ENCODE assay signal across 8 cellular contexts in genomic region chrX:155768036-155768769, GRCh38.
A peak's percentile ranks its signal among the peaks of the same experiment; 100 is the strongest.
DNase-seq lines count a peak whose midpoint lies in the region; ATAC-seq and TF ChIP-seq lines count a peak whose summit lies in the region.

No MANE protein-coding gene starts in this region.

- TF ChIP-seq POLR2A in Peyer's patch (IDR thresholded peaks at IDR 0.05): no peak

- no peaks in the 10 kb centered on the region for H3K36me3 ChIP-seq in Peyer's patch

- H3K9me3 ChIP-seq in Peyer's patch: no peaks in the 10 kb centered on the region

- peaks cover 4% of the 10 kb centered on the region for H3K9me3 Mint-ChIP-seq in dendritic cell treated with granulocyte-macrophage colony-stimulating factor and Interleukin-4, amounts not matched to agents 40 ng/mL and 50 ng/mL, for 4 days
- peaks cover 0 to 5% (median 0%) of the 10 kb centered on the region in 7 donors for H3K9me3 Mint-ChIP-seq in naive B cell

- H3K4me1 ChIP-seq in Peyer's patch: no peaks in the 10 kb centered on the region

- TF ChIP-seq CTCF in Peyer's patch (IDR thresholded peaks at IDR 0.05): no peak

- H3K4me1 Mint-ChIP-seq in dendritic cell treated with granulocyte-macrophage colony-stimulating factor and Interleukin-4, amounts not matched to agents 40 ng/mL and 50 ng/mL, for 4 days (ENCODE audit: low read depth): peaks cover 14% of the 10 kb centered on the region
- H3K4me1 Mint-ChIP-seq in naive B cell: peaks cover 5 to 14% (median 14%) of the 10 kb centered on the region in 3 donors

- H3K4me3 Mint-ChIP-seq in dendritic cell treated with granulocyte-macrophage colony-stimulating factor and Interleukin-4, amounts not matched to agents 40 ng/mL and 50 ng/mL, for 4 days: peak overlapping the region; percentile 52
- peak overlapping the region; percentile 74 to 95 (median 87) for H3K4me3 Mint-ChIP-seq in naive B cell

- no peak overlapping the region for H3K27ac ChIP-seq in Peyer's patch

- no peaks in the 10 kb centered on the region for H3K27me3 Mint-ChIP-seq in dendritic cell treated with granulocyte-macrophage colony-stimulating factor and Interleukin-4, amounts not matched to agents 40 ng/mL and 50 ng/mL, for 4 days
- no peaks in the 10 kb centered on the region for H3K27me3 Mint-ChIP-seq in naive B cell

- H3K27me3 ChIP-seq in Peyer's patch: no peaks in the 10 kb centered on the region

- peak overlapping the region in 2 of 4 donors; percentile 42 to 55 for H3K4me3 ChIP-seq in Peyer's patch

- ATAC-seq in naive B cell (ENCODE audit: low read depth in 2 of 2): no peak

- no peaks in the 10 kb centered on the region for H3K36me3 Mint-ChIP-seq in dendritic cell treated with granulocyte-macrophage colony-stimulating factor and Interleukin-4, amounts not matched to agents 40 ng/mL and 50 ng/mL, for 4 days (ENCODE audit: low read depth)
- H3K36me3 Mint-ChIP-seq in naive B cell: no peaks in the 10 kb centered on the region

- no peak overlapping the region for H3K27ac Mint-ChIP-seq in dendritic cell treated with granulocyte-macrophage colony-stimulating factor and Interleukin-4, amounts not matched to agents 40 ng/mL and 50 ng/mL, for 4 days
- H3K27ac Mint-ChIP-seq in naive B cell: no peak overlapping the region

- DNase-seq in Ammon's horn (ENCODE audit: low spot score) (peak; percentile 4), M059J (ENCODE audit: low read depth) (peak; percentile 60), naive B cell (no peak), SK-N-DZ (ENCODE audit: low spot score) (no peak), Peyer's patch (no peak), NCI-H1092 (lab: John Stamatoyannopoulos, UW) (no peak)
- DNase-seq in activated CD4-positive, CD25-positive, alpha-beta regulatory T cell (lab: John Stamatoyannopoulos, UW): no peak

- intact Hi-C loops in dendritic cell treated with granulocyte-macrophage colony-stimulating factor and Interleukin-4, amounts not matched to agents 40 ng/mL and 50 ng/mL, for 4 days (cut with micrococcal nuclease): no loop called here

Comparison
In these comparisons a context has a peak if more than half of its experiments do, and no peak if none do; other contexts are left out.
1. DNase-seq: peak in Ammon's horn (single experiment) and M059J (single experiment); none in naive B cell (single experiment), activated CD4-positive, CD25-positive, alpha-beta regulatory T cell (0 of 4), SK-N-DZ (single experiment), Peyer's patch (0 of 3) and NCI-H1092 (single experiment).